1 cellular context compared by ENCODE assay signal in the genomic region with DNA sequence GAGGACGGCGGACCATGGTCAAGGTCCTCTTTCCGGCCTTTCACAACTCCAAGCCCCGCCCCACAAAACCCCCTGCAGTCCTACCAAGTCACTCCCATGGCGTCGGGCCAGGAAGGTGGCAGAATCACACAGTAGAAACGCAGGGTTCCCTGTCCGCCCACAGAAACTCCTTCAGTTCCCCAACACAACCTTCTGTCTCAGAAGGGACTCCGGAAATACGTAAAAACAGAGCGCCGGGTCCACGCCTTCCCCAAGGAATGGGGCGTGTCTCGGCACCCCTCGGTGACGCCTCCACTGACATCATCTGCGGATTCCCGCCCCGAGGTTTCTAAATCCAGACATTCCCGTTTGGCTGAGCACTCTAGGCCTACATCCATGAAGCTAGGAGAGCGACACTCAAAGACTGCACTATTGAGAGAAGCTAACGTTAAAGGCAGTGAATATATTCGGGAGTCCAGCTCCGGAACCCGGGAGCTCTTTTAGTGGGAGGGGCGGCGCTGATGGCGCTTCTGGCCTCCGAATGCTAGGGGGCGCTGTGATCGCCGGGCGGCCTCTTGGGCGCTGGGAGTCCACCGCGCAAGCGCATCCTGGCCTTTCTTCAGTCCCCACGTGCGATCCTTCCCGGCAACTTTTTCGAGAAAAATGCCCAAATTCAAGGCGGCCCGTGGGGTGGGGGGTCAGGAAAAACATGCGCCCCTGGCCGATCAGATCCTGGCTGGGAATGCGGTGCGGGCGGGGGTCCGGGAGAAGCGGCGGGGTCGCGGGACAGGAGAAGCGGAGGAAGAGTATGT.
TF ChIP-seq lines count a peak whose summit lies in the region.

A gene with protein sequence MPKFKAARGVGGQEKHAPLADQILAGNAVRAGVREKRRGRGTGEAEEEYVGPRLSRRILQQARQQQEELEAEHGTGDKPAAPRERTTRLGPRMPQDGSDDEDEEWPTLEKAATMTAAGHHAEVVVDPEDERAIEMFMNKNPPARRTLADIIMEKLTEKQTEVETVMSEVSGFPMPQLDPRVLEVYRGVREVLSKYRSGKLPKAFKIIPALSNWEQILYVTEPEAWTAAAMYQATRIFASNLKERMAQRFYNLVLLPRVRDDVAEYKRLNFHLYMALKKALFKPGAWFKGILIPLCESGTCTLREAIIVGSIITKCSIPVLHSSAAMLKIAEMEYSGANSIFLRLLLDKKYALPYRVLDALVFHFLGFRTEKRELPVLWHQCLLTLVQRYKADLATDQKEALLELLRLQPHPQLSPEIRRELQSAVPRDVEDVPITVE (plus strand): TSS at position 579 of the 791 bp plus-strand sequence. CDS start 64 bp downstream, at position 643.
A gene with protein sequence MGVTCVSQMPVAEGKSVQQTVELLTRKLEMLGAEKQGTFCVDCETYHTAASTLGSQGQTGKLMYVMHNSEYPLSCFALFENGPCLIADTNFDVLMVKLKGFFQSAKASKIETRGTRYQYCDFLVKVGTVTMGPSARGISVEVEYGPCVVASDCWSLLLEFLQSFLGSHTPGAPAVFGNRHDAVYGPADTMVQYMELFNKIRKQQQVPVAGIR (minus strand): TSS at position 219 of the 791 bp plus-strand sequence. CDS start 121 bp downstream, at position 98.

TF ChIP-seq in K562, 482 proteins besides CTCF, POLR2A, EP300 and RAD21 (continued from another document and continues in another):
- TF ChIP-seq, protein P1, sequence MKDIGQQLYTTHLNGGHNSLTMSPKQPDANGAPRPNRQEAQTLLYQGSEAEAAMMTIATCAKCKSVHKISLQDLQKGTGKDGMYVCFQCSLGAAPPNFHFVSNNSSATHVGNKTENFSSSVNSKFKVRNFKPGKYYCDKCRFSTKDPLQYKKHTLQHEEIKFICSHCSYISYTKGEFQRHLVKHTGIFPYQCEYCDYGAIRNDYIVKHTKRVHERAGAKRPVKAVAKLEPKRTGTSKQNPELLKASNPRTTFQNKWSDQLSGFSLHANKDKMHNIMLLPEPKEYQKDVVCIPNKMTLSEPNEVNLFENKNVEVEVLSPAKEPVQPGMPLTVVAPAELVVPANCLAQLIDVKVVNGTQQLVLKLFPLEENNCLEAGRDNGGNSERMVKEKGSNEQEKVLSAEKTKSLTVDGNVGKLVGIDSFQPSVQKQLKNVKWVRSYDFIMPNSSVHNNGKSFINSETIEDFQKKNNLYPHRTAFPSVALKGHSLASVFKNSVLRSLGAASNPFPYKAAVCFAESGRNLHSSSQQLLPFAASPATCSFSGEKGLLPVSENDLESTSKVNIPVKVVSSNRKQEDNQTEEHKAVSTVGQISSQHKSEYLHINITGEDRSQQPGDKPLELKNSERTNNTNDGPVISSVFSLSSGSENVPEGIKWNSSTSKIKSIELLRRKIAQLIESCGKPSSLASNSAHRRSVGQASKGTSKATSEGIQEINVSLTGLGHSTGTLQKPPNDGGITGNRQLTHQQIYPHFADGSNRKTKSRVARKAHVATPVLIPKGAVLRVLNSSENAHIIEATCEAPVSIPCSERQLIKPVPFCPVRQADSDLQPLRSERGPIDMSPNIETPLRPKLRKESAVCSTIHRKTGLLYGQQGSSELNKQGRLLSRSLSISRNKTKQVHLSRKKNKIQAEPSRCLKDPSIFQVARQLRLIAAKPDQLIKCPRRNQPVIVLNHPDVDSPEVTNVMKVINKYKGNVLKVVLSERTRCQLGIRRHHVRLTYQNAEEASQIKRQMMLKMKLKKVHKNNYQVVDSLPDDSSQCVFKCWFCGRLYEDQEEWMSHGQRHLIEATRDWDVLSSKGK (CRISPR knock-in tag; IDR thresholded peaks at IDR 0.05) = no peak
- TF ChIP-seq CHCHD3 (CRISPR knock-in tag; IDR thresholded peaks at IDR 0.05) = no peak
- TF ChIP-seq MEF2A (IDR thresholded peaks at IDR 0.05; ENCODE audit: control insufficient read depth, low read depth, low read length) = no peak
- TF ChIP-seq ZNF695 (CRISPR knock-in tag; IDR thresholded peaks at IDR 0.05) = no peak
- no peak for TF ChIP-seq NR4A1 (CRISPR knock-in tag; IDR thresholded peaks at IDR 0.05)
- no peak for TF ChIP-seq NR4A1 (tag; IDR thresholded peaks at IDR 0.05)
- TF ChIP-seq BMI1 (IDR thresholded peaks at IDR 0.05; ENCODE audit: low read length) = no peak
- TF ChIP-seq ZNF57 (CRISPR knock-in tag; IDR thresholded peaks at IDR 0.05) = no peak
- TF ChIP-seq NFE2L1 (tag; IDR thresholded peaks at IDR 0.05; ENCODE audit: borderline replicate concordance, low read depth) = no peak
- TF ChIP-seq SUPT5H (IDR thresholded peaks at IDR 0.05) = peak; percentile 78
- peak; percentile 100 for TF ChIP-seq SP1 (CRISPR knock-in tag; IDR thresholded peaks at IDR 0.05)
- TF ChIP-seq ZNF282 (CRISPR knock-in tag; IDR thresholded peaks at IDR 0.05) = no peak
- peak; percentile 82 for TF ChIP-seq POLR2G (IDR thresholded peaks at IDR 0.05; ENCODE audit: low read depth, low read length)
- TF ChIP-seq, protein P2, sequence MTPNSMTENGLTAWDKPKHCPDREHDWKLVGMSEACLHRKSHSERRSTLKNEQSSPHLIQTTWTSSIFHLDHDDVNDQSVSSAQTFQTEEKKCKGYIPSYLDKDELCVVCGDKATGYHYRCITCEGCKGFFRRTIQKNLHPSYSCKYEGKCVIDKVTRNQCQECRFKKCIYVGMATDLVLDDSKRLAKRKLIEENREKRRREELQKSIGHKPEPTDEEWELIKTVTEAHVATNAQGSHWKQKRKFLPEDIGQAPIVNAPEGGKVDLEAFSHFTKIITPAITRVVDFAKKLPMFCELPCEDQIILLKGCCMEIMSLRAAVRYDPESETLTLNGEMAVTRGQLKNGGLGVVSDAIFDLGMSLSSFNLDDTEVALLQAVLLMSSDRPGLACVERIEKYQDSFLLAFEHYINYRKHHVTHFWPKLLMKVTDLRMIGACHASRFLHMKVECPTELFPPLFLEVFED (CRISPR knock-in tag; conservative IDR thresholded peaks at IDR 0.05) = 0 out of 2 replicates have a peak, but pooled peaks have one; percentile 58
- TF ChIP-seq, protein P3, sequence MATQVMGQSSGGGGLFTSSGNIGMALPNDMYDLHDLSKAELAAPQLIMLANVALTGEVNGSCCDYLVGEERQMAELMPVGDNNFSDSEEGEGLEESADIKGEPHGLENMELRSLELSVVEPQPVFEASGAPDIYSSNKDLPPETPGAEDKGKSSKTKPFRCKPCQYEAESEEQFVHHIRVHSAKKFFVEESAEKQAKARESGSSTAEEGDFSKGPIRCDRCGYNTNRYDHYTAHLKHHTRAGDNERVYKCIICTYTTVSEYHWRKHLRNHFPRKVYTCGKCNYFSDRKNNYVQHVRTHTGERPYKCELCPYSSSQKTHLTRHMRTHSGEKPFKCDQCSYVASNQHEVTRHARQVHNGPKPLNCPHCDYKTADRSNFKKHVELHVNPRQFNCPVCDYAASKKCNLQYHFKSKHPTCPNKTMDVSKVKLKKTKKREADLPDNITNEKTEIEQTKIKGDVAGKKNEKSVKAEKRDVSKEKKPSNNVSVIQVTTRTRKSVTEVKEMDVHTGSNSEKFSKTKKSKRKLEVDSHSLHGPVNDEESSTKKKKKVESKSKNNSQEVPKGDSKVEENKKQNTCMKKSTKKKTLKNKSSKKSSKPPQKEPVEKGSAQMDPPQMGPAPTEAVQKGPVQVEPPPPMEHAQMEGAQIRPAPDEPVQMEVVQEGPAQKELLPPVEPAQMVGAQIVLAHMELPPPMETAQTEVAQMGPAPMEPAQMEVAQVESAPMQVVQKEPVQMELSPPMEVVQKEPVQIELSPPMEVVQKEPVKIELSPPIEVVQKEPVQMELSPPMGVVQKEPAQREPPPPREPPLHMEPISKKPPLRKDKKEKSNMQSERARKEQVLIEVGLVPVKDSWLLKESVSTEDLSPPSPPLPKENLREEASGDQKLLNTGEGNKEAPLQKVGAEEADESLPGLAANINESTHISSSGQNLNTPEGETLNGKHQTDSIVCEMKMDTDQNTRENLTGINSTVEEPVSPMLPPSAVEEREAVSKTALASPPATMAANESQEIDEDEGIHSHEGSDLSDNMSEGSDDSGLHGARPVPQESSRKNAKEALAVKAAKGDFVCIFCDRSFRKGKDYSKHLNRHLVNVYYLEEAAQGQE (CRISPR knock-in tag; IDR thresholded peaks at IDR 0.05; ENCODE audit: low read depth) = no peak
- TF ChIP-seq, protein P4, sequence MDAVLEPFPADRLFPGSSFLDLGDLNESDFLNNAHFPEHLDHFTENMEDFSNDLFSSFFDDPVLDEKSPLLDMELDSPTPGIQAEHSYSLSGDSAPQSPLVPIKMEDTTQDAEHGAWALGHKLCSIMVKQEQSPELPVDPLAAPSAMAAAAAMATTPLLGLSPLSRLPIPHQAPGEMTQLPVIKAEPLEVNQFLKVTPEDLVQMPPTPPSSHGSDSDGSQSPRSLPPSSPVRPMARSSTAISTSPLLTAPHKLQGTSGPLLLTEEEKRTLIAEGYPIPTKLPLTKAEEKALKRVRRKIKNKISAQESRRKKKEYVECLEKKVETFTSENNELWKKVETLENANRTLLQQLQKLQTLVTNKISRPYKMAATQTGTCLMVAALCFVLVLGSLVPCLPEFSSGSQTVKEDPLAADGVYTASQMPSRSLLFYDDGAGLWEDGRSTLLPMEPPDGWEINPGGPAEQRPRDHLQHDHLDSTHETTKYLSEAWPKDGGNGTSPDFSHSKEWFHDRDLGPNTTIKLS (IDR thresholded peaks at IDR 0.05; ENCODE audit: borderline replicate concordance, low read depth) = peak; percentile 93
- TF ChIP-seq, protein P5, sequence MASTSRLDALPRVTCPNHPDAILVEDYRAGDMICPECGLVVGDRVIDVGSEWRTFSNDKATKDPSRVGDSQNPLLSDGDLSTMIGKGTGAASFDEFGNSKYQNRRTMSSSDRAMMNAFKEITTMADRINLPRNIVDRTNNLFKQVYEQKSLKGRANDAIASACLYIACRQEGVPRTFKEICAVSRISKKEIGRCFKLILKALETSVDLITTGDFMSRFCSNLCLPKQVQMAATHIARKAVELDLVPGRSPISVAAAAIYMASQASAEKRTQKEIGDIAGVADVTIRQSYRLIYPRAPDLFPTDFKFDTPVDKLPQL (IDR thresholded peaks at IDR 0.05; ENCODE audit: extremely low read depth, insufficient read length) = no peak
- TF ChIP-seq SRSF1 (IDR thresholded peaks at IDR 0.05; ENCODE audit: low read depth, low read length) = peak; percentile 87; the same call in 1 of the 2 replicates
- peak in 1 of 2 experiments; percentile 97; a peak in 2 of 4 replicates for TF ChIP-seq TBL1XR1 (IDR thresholded peaks at IDR 0.05; ENCODE audit: low read length in 2 of 2)
- TF ChIP-seq PHTF2 (CRISPR knock-in tag; IDR thresholded peaks at IDR 0.05) = no peak
- no peak for TF ChIP-seq FOS (IDR thresholded peaks at IDR 0.05; ENCODE audit: extremely low read depth, insufficient read length)
- TF ChIP-seq, protein P6, sequence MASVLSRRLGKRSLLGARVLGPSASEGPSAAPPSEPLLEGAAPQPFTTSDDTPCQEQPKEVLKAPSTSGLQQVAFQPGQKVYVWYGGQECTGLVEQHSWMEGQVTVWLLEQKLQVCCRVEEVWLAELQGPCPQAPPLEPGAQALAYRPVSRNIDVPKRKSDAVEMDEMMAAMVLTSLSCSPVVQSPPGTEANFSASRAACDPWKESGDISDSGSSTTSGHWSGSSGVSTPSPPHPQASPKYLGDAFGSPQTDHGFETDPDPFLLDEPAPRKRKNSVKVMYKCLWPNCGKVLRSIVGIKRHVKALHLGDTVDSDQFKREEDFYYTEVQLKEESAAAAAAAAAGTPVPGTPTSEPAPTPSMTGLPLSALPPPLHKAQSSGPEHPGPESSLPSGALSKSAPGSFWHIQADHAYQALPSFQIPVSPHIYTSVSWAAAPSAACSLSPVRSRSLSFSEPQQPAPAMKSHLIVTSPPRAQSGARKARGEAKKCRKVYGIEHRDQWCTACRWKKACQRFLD (CRISPR knock-in tag; IDR thresholded peaks at IDR 0.05) = peak; percentile 90
- TF ChIP-seq RFX5 (IDR thresholded peaks at IDR 0.05; ENCODE audit: low read depth, low read length) = peak; percentile 38; the same call in 1 of the 2 replicates
